Comparison of ENCODE assay signal across 1 cellular context in genomic region chr10:113616244-113617074, GRCh38.
TF ChIP-seq lines count a peak whose summit lies in the region.

No MANE protein-coding gene starts in this region.

TF ChIP-seq in K562, 482 proteins besides CTCF, POLR2A, EP300 and RAD21 (continued from another document):
- TF ChIP-seq SREBF2 (CRISPR knock-in tag; IDR thresholded peaks at IDR 0.05) (no peak), CTCFL (IDR thresholded peaks at IDR 0.05; ENCODE audit: borderline replicate concordance, insufficient read depth, low read depth, low read length, poor library complexity, severe bottlenecking) (no peak), SMARCA5 (IDR thresholded peaks at IDR 0.05) (no peak)
